ENCODE assay signal across 1 cellular context in genomic region chr2:47906261-47907096, GRCh38.
A peak's percentile ranks its signal among the peaks of the same experiment; 100 is the strongest.
TF ChIP-seq lines count a peak whose summit lies in the region.

Gene FBXO11, minus strand, starts transcription at chr2:47906498. Its CDS starts 778 bp downstream, at chr2:47905720.

TF ChIP-seq in K562, 482 proteins besides CTCF, POLR2A, EP300 and RAD21 (continued from another document):
- TF ChIP-seq ZBTB1 (CRISPR knock-in tag; IDR thresholded peaks at IDR 0.05; ENCODE audit: borderline replicate concordance, low read depth) (no peak), U2AF2 (optimal IDR thresholded peaks at IDR 0.05; ENCODE audit: low read depth, low read length) (no peak), MEF2D (tag; conservative IDR thresholded peaks at IDR 0.05; ENCODE audit: low read depth) (no peak), KLF13 (tag; IDR thresholded peaks at IDR 0.05; ENCODE audit: borderline replicate concordance, low read depth) (no peak), SUPT5H (IDR thresholded peaks at IDR 0.05) (peak; percentile 77), ZFPM2 (CRISPR knock-in tag; IDR thresholded peaks at IDR 0.05) (no peak), GATA2 (CRISPR knock-in tag; IDR thresholded peaks at IDR 0.05) (no peak), KDM5B (IDR thresholded peaks at IDR 0.05; ENCODE audit: insufficient replicate concordance, low read depth, low read length) (peak; percentile 95), PHTF2 (CRISPR knock-in tag; IDR thresholded peaks at IDR 0.05) (no peak), L3MBTL2 (IDR thresholded peaks at IDR 0.05) (peak; percentile 23; the same call in 1 of the 2 replicates), SP1 (CRISPR knock-in tag; IDR thresholded peaks at IDR 0.05) (peak; percentile 79), TBL1XR1 (IDR thresholded peaks at IDR 0.05; ENCODE audit: low read length in 2 of 2) (no peak; a peak in 2 of 4 replicates), PCBP2 (IDR thresholded peaks at IDR 0.05; ENCODE audit: low read depth, low read length, poor library complexity, severe bottlenecking) (no peak), MAZ (CRISPR knock-in tag; conservative IDR thresholded peaks at IDR 0.05 in 1 of 2, IDR thresholded peaks at IDR 0.05 in 1 of 2) (peak; percentile 92 to 95), NCOA1 (IDR thresholded peaks at IDR 0.05; ENCODE audit: low read depth) (peak; percentile 63), ZNF785 (CRISPR knock-in tag; IDR thresholded peaks at IDR 0.05) (no peak), PML (IDR thresholded peaks at IDR 0.05; ENCODE audit: low read length) (peak; percentile 38; the same call in 1 of the 2 replicates), NR4A1 (CRISPR knock-in tag; IDR thresholded peaks at IDR 0.05) (no peak), NR4A1 (tag; IDR thresholded peaks at IDR 0.05) (no peak), BACH1 (tag; IDR thresholded peaks at IDR 0.05) (no peak), ZNF717 (CRISPR knock-in tag; IDR thresholded peaks at IDR 0.05) (no peak), MCM2 (IDR thresholded peaks at IDR 0.05; ENCODE audit: low read depth) (no peak), CBX3 (IDR thresholded peaks at IDR 0.05; ENCODE audit: borderline replicate concordance in 1 of 2, low read length in 2 of 2) (0 out of 3 replicates have a peak, but pooled peaks of 1 of the 2 experiments have one; percentile 9), CTCFL (IDR thresholded peaks at IDR 0.05; ENCODE audit: borderline replicate concordance, insufficient read depth, low read depth, low read length, poor library complexity, severe bottlenecking) (no peak), KLF16 (IDR thresholded peaks at IDR 0.05) (no peak; the same call in 1 of the 2 replicates), ZNF507 (tag; conservative IDR thresholded peaks at IDR 0.05) (no peak), ZNF740 (CRISPR knock-in tag; IDR thresholded peaks at IDR 0.05) (peak; percentile 84), ZNF740 (tag; IDR thresholded peaks at IDR 0.05) (peak in 1 of 2 experiments; percentile 83; a peak in 1 of 4 replicates), HINFP (tag; conservative IDR thresholded peaks at IDR 0.05; ENCODE audit: low read depth) (no peak), PYGO2 (tag; IDR thresholded peaks at IDR 0.05) (no peak), MCM7 (IDR thresholded peaks at IDR 0.05) (no peak), MIER1 (IDR thresholded peaks at IDR 0.05; ENCODE audit: low read depth) (peak; percentile 31; the same call in 1 of the 2 replicates), ZNF408 (CRISPR knock-in tag; IDR thresholded peaks at IDR 0.05; ENCODE audit: low read depth) (no peak), ASH1L (IDR thresholded peaks at IDR 0.05; ENCODE audit: borderline replicate concordance, low read depth, partially characterized antibody) (no peak), STAG1 (CRISPR knock-in tag; IDR thresholded peaks at IDR 0.05; ENCODE audit: borderline replicate concordance) (no peak), SIN3A (IDR thresholded peaks at IDR 0.05; ENCODE audit: borderline replicate concordance in 2 of 2, control insufficient read depth in 1 of 2, low read depth in 2 of 2, low read length in 2 of 2) (peak in 1 of 2 experiments; percentile 84; a peak in 1 of 4 replicates), NONO (IDR thresholded peaks at IDR 0.05; ENCODE audit: low read depth in 2 of 2, low read length in 1 of 2) (peak in 1 of 2 experiments; percentile 36; a peak in 1 of 4 replicates)
- TF ChIP-seq, protein P1, sequence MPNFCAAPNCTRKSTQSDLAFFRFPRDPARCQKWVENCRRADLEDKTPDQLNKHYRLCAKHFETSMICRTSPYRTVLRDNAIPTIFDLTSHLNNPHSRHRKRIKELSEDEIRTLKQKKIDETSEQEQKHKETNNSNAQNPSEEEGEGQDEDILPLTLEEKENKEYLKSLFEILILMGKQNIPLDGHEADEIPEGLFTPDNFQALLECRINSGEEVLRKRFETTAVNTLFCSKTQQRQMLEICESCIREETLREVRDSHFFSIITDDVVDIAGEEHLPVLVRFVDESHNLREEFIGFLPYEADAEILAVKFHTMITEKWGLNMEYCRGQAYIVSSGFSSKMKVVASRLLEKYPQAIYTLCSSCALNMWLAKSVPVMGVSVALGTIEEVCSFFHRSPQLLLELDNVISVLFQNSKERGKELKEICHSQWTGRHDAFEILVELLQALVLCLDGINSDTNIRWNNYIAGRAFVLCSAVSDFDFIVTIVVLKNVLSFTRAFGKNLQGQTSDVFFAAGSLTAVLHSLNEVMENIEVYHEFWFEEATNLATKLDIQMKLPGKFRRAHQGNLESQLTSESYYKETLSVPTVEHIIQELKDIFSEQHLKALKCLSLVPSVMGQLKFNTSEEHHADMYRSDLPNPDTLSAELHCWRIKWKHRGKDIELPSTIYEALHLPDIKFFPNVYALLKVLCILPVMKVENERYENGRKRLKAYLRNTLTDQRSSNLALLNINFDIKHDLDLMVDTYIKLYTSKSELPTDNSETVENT (CRISPR knock-in tag; IDR thresholded peaks at IDR 0.05), result no peak
- TF ChIP-seq, protein P2, sequence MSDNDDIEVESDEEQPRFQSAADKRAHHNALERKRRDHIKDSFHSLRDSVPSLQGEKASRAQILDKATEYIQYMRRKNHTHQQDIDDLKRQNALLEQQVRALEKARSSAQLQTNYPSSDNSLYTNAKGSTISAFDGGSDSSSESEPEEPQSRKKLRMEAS (CRISPR knock-in tag; IDR thresholded peaks at IDR 0.05), result no peak
- TF ChIP-seq, protein P3, sequence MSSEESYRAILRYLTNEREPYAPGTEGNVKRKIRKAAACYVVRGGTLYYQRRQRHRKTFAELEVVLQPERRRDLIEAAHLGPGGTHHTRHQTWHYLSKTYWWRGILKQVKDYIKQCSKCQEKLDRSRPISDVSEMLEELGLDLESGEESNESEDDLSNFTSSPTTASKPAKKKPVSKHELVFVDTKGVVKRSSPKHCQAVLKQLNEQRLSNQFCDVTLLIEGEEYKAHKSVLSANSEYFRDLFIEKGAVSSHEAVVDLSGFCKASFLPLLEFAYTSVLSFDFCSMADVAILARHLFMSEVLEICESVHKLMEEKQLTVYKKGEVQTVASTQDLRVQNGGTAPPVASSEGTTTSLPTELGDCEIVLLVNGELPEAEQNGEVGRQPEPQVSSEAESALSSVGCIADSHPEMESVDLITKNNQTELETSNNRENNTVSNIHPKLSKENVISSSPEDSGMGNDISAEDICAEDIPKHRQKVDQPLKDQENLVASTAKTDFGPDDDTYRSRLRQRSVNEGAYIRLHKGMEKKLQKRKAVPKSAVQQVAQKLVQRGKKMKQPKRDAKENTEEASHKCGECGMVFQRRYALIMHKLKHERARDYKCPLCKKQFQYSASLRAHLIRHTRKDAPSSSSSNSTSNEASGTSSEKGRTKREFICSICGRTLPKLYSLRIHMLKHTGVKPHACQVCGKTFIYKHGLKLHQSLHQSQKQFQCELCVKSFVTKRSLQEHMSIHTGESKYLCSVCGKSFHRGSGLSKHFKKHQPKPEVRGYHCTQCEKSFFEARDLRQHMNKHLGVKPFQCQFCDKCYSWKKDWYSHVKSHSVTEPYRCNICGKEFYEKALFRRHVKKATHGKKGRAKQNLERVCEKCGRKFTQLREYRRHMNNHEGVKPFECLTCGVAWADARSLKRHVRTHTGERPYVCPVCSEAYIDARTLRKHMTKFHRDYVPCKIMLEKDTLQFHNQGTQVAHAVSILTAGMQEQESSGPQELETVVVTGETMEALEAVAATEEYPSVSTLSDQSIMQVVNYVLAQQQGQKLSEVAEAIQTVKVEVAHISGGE (CRISPR knock-in tag; IDR thresholded peaks at IDR 0.05), result peak in 1 of 3 experiments; percentile 53; a peak in 2 of 6 replicates
- TF ChIP-seq, protein P4, sequence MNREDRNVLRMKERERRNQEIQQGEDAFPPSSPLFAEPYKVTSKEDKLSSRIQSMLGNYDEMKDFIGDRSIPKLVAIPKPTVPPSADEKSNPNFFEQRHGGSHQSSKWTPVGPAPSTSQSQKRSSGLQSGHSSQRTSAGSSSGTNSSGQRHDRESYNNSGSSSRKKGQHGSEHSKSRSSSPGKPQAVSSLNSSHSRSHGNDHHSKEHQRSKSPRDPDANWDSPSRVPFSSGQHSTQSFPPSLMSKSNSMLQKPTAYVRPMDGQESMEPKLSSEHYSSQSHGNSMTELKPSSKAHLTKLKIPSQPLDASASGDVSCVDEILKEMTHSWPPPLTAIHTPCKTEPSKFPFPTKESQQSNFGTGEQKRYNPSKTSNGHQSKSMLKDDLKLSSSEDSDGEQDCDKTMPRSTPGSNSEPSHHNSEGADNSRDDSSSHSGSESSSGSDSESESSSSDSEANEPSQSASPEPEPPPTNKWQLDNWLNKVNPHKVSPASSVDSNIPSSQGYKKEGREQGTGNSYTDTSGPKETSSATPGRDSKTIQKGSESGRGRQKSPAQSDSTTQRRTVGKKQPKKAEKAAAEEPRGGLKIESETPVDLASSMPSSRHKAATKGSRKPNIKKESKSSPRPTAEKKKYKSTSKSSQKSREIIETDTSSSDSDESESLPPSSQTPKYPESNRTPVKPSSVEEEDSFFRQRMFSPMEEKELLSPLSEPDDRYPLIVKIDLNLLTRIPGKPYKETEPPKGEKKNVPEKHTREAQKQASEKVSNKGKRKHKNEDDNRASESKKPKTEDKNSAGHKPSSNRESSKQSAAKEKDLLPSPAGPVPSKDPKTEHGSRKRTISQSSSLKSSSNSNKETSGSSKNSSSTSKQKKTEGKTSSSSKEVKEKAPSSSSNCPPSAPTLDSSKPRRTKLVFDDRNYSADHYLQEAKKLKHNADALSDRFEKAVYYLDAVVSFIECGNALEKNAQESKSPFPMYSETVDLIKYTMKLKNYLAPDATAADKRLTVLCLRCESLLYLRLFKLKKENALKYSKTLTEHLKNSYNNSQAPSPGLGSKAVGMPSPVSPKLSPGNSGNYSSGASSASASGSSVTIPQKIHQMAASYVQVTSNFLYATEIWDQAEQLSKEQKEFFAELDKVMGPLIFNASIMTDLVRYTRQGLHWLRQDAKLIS (CRISPR knock-in tag; IDR thresholded peaks at IDR 0.05), result peak; percentile 37
